Comparison of ENCODE assay signal across 10 cellular contexts in the genomic region with DNA sequence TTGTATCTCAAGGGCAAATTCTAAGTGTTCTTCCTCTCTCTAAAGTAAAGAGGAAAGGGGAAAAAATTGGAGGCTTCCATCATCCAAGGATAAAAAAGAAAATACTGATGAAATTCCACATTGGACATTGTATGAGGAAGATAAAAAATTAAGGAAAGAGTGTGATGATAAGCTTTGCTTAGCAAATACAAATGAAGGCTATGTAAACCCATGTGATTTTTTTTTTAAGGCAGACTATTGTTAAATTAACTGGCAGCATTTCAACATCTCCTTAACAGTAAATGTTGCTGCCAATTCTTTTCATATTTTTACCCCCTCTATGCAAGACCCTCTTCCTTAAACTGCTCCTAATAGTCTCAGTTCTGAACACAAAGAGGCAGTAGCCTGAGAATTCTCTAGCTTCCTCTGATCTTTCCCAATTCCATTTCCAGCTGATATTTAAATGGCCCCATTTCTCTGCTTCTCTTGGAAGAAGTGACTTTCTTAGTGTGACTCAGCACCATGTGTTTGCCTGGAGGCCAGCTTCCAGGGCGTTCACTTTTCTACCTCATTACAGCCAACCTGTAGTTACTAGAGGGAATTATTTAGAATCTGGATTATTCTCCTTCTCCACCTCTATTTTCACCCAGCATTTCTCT.
DNase-seq lines count a peak whose midpoint lies in the region; ATAC-seq and TF ChIP-seq lines count a peak whose summit lies in the region.
"Had no signal": no experiment of that assay in that cellular context is flagged by ENCODE, and none has a peak within 500 bp of the region (broad histone marks: within the 10 kb centered on the region; RNA-seq: fewer than 3 reads in every experiment).

No MANE protein-coding gene starts in this region.

- peak overlapping the region; percentile 25 for H3K4me3 Mint-ChIP-seq in activated B cell treated with CpG ODN at 0.5 μM for 24 hours
- H3K4me3 Mint-ChIP-seq in stimulated activated naive B cell treated with anti-CD40 and anti-IgM and Interleukin-4, amounts not matched to agents 10 μg/mL and 1 μg/mL and 100 μg/mL, for 72 hours: peak overlapping the region; percentile 7 to 33
- H3K4me3 Mint-ChIP-seq: activated naive CD4-positive, alpha-beta T cell treated with anti-CD3 and anti-CD28 coated beads, Interleukin-2, amount 50 U/mL, for 24 hours had no signal

- H3K36me3 Mint-ChIP-seq in activated B cell treated with CpG ODN at 0.5 μM for 24 hours (ENCODE audit: low read depth): no peaks in the 10 kb centered on the region
- H3K36me3 Mint-ChIP-seq in stimulated activated naive B cell treated with anti-CD40 and anti-IgM and Interleukin-4, amounts not matched to agents 10 μg/mL and 1 μg/mL and 100 μg/mL, for 72 hours: peaks cover 3 to 14% of the 10 kb centered on the region in 2 donors
- H3K36me3 Mint-ChIP-seq: activated naive CD4-positive, alpha-beta T cell treated with anti-CD3 and anti-CD28 coated beads, Interleukin-2, amount 50 U/mL, for 24 hours had no signal

- H3K9me3 Mint-ChIP-seq in activated B cell treated with CpG ODN at 0.5 μM for 24 hours: no peaks in the 10 kb centered on the region
- H3K9me3 Mint-ChIP-seq in stimulated activated naive B cell treated with anti-CD40 and anti-IgM and Interleukin-4, amounts not matched to agents 10 μg/mL and 1 μg/mL and 100 μg/mL, for 72 hours: peaks cover 4 to 7% of the 10 kb centered on the region in 2 donors
- H3K9me3 Mint-ChIP-seq: activated naive CD4-positive, alpha-beta T cell treated with anti-CD3 and anti-CD28 coated beads, Interleukin-2, amount 50 U/mL, for 24 hours had no signal

- DNase-seq in DMS53 (lab: John Stamatoyannopoulos, UW) (peak; percentile 17), DMS53 treated with DMSO at 0.1 percent for 48 hours (lab: John Stamatoyannopoulos, UW; ENCODE audit: unreplicated experiment) (no peak), activated B cell treated with CpG ODN at 0.5 μM for 24 hours (no peak), left cardiac atrium (peak; percentile 29)
- DNase-seq in stimulated activated naive B cell treated with anti-CD40 and anti-IgM and Interleukin-4, amounts not matched to agents 10 μg/mL and 1 μg/mL and 100 μg/mL, for 72 hours: no peak
- DNase-seq in activated CD8-positive, alpha-beta memory T cell treated with anti-CD3 and anti-CD28 coated beads, Interleukin-2, amount 50 U/mL, for 48 hours: no peak
- DNase-seq: hippocampal formation had no signal

- peaks cover 7% of the 10 kb centered on the region for H3K27me3 Mint-ChIP-seq in activated B cell treated with CpG ODN at 0.5 μM for 24 hours
- H3K27me3 Mint-ChIP-seq in stimulated activated naive B cell treated with anti-CD40 and anti-IgM and Interleukin-4, amounts not matched to agents 10 μg/mL and 1 μg/mL and 100 μg/mL, for 72 hours: no peaks in the 10 kb centered on the region

- no peak for TF ChIP-seq CTCF in activated B cell treated with CpG ODN at 0.5 μM for 24 hours (IDR thresholded peaks at IDR 0.05)

- POLR2A ChIA-PET in activated B cell treated with CpG ODN at 0.5 μM for 24 hours (lab: Charles Lee): interaction anchor here (0.7 to 1.8 kb wide), 4 partner anchors 34 to 160 kb away, joined by 3 to 9 read pairs (median 6); a partner anchor contains a TSS

- CTCF ChIA-PET in activated B cell treated with CpG ODN at 0.5 μM for 24 hours (lab: Charles Lee): interaction anchor here (1.0 to 1.7 kb wide), 2 partner anchors 157 to 1077 kb away, joined by 4 to 6 read pairs; no protein-coding TSS in a partner anchor

- H3K27ac Mint-ChIP-seq in activated B cell treated with CpG ODN at 0.5 μM for 24 hours: peak overlapping the region; percentile 69
- H3K27ac Mint-ChIP-seq in stimulated activated naive B cell treated with anti-CD40 and anti-IgM and Interleukin-4, amounts not matched to agents 10 μg/mL and 1 μg/mL and 100 μg/mL, for 72 hours: peak overlapping the region; percentile 98
- H3K27ac Mint-ChIP-seq: activated naive CD4-positive, alpha-beta T cell treated with anti-CD3 and anti-CD28 coated beads, Interleukin-2, amount 50 U/mL, for 24 hours had no signal

- intact Hi-C loops in activated B cell treated with CpG ODN at 0.5 μM for 24 hours (cut with micrococcal nuclease) (loop anchor here (1.0 to 5.0 kb wide), 2 partner anchors 68 to 127 kb away; no protein-coding TSS in a partner anchor), left cardiac atrium (cut with DNase I) (loop anchor here in 1 of 2 donors (10.0 kb wide), 1 partner anchor 155 kb away; a partner anchor contains a TSS)

- peaks cover 18% of the 10 kb centered on the region for H3K4me1 Mint-ChIP-seq in activated B cell treated with CpG ODN at 0.5 μM for 24 hours
- H3K4me1 Mint-ChIP-seq in stimulated activated naive B cell treated with anti-CD40 and anti-IgM and Interleukin-4, amounts not matched to agents 10 μg/mL and 1 μg/mL and 100 μg/mL, for 72 hours: peaks cover 39 to 70% of the 10 kb centered on the region in 2 donors
- H3K4me1 Mint-ChIP-seq: activated naive CD4-positive, alpha-beta T cell treated with anti-CD3 and anti-CD28 coated beads, Interleukin-2, amount 50 U/mL, for 24 hours had no signal

- ATAC-seq in activated B cell treated with CpG ODN at 0.5 μM for 24 hours (ENCODE audit: low read depth) (no peak), left cardiac atrium (peak in 1 of 2 donors; percentile 81), HG03280 (IDR thresholded peaks at IDR 0.05; ENCODE audit: unreplicated experiment) (no peak), HG03139 (IDR thresholded peaks at IDR 0.05; ENCODE audit: unreplicated experiment) (no peak)
- ATAC-seq in stimulated activated naive B cell treated with anti-CD40 and anti-IgM and Interleukin-4, amounts not matched to agents 10 μg/mL and 1 μg/mL and 100 μg/mL, for 72 hours (replicated peaks): no peak

Comparison
In these comparisons a context has a peak if more than half of its experiments do, and no peak if none do; other contexts are left out.
1. DNase-seq: peak in DMS53 (single experiment) and left cardiac atrium (single experiment); none in DMS53 treated with DMSO at 0.1 percent for 48 hours (single experiment), activated B cell treated with CpG ODN at 0.5 μM for 24 hours (single experiment), stimulated activated naive B cell treated with anti-CD40 and anti-IgM and Interleukin-4, amounts not matched to agents 10 μg/mL and 1 μg/mL and 100 μg/mL, for 72 hours (single experiment) and activated CD8-positive, alpha-beta memory T cell treated with anti-CD3 and anti-CD28 coated beads, Interleukin-2, amount 50 U/mL, for 48 hours (single experiment).